In genomic region chr14:81591266-81591665, GRCh38 we compare ENCODE assay signal across 21 cellular contexts. TPM values are rescaled to one million over a fixed set of nuclear protein-coding genes. Genes with fewer than 3 reads are reported as not detected.
DNase-seq lines count a peak whose midpoint lies in the region; ATAC-seq, FAIRE-seq and TF ChIP-seq lines count a peak whose summit lies in the region.
"Had no signal": no experiment of that assay in that cellular context is flagged by ENCODE, and none has a peak within 500 bp of the region (broad histone marks: within the 10 kb centered on the region; RNA-seq: fewer than 3 reads in every experiment).

No MANE protein-coding gene starts in this region.

- H3K9ac ChIP-seq in H9 (ENCODE audit: extremely low read depth, insufficient read length, low read length) (no peak overlapping the region), H1 (replicated peaks in 1 of 4; ENCODE audit: extremely low read depth in 1 of 4, low read depth in 3 of 4, low read length in 3 of 4) (no peak overlapping the region)
- H3K9ac ChIP-seq: GM23248 had no signal

- H3K27me3 ChIP-seq in H9 (ENCODE audit: insufficient read depth, low read length) = no peaks in the 10 kb centered on the region
- no peaks in the 10 kb centered on the region for H3K27me3 ChIP-seq in H1 (replicated peaks in 1 of 4; ENCODE audit: control insufficient read depth in 3 of 4, extremely low read depth in 1 of 4, insufficient read depth in 3 of 4, low read length in 3 of 4)

- WGBS in H9 (ENCODE audit: extremely low coverage, insufficient read length, low lambda C conversion rate) = no CpG with 5 or more reads among the region's 3 CpGs
- WGBS in H1 (ENCODE audit: extremely low coverage in 1 of 2, insufficient coverage in 1 of 2, insufficient read length in 1 of 2, insufficient replicate concordance in 2 of 2, low coverage in 1 of 2, low lambda C conversion rate in 2 of 2, missing lambda C conversion rate in 1 of 2), 2 experiments = 65% methylated on average over 3 of the region's 3 CpGs; no CpG with 5 or more reads in 1 of the 2 experiments

- no peak for FAIRE-seq in H1 (lab: Jason Lieb, UNC)
- FAIRE-seq: A204.1, D721Med, G401.6, GM12891, GM19239 had no signal

- H2AFZ ChIP-seq in H9 (ENCODE audit: low read length) (no peak overlapping the region), H1 (ENCODE audit: low read length) (no peak overlapping the region)
- H2AFZ ChIP-seq: GM23248 had no signal

- TF ChIP-seq CTCF in H9 (conservative IDR thresholded peaks at IDR 0.05) = no peak
- no peak for TF ChIP-seq CTCF in WTC11 (IDR thresholded peaks at IDR 0.05)
- no peak for TF ChIP-seq CTCF in H1 (IDR thresholded peaks at IDR 0.05; ENCODE audit: control extremely low read depth in 1 of 3, insufficient read depth in 1 of 3, low read depth in 1 of 3, low read length in 3 of 3)

- no peak overlapping the region for H3K4me3 Mint-ChIP-seq in H9
- no peak overlapping the region for H3K4me3 Mint-ChIP-seq in WTC11
- H3K4me3 Mint-ChIP-seq: CD4-positive, alpha-beta T cell had no signal

- H3K27me3 Mint-ChIP-seq in H9 (ENCODE audit: low read depth) (no peaks in the 10 kb centered on the region; the same call in 1 of the 2 replicates), WTC11 (ENCODE audit: low read depth) (no peaks in the 10 kb centered on the region)

- no peaks in the 10 kb centered on the region for H3K36me3 ChIP-seq in H1 (ENCODE audit: control insufficient read depth in 2 of 4, insufficient read depth in 4 of 4, low read length in 3 of 4)

- H2BK12ac ChIP-seq in H9 (ENCODE audit: insufficient read length, low read depth, low read length) = no peak overlapping the region
- no peak overlapping the region for H2BK12ac ChIP-seq in H1 (ENCODE audit: low read depth, low read length)

- H3K4me3 ChIP-seq in H1 (ENCODE audit: extremely low read depth in 1 of 4, insufficient read depth in 2 of 4, low read depth in 3 of 4, low read length in 4 of 4) = no peak overlapping the region
- H3K4me3 ChIP-seq: GM23248 had no signal

- no peak overlapping the region for H3K27ac Mint-ChIP-seq in H9
- no peak overlapping the region for H3K27ac Mint-ChIP-seq in WTC11
- H3K27ac Mint-ChIP-seq: CD4-positive, alpha-beta T cell had no signal

- H3K4me1 ChIP-seq in H9 (ENCODE audit: insufficient read depth, low read length) = peaks cover 4% of the 10 kb centered on the region; the same call in 1 of the 2 replicates
- peaks cover 0 to 2% (median 0%) of the 10 kb centered on the region in 4 experiments; a peak in 1 of 7 replicates for H3K4me1 ChIP-seq in H1 (replicated peaks in 1 of 4; ENCODE audit: control insufficient read depth in 3 of 4, insufficient read depth in 4 of 4, low read length in 3 of 4)
- H3K4me1 ChIP-seq: Caco-2 had no signal

- H2BK15ac ChIP-seq in H9 (ENCODE audit: low read depth, low read length) (no peak overlapping the region), H1 (ENCODE audit: low read length) (no peak overlapping the region)

- H3K4ac ChIP-seq in H9 (ENCODE audit: low read depth, low read length) (no peak overlapping the region), H1 (replicated peaks; ENCODE audit: insufficient read length, low read depth, low read length) (no peak overlapping the region)

- no peak overlapping the region for H3K18ac ChIP-seq in H9 (ENCODE audit: insufficient read length, low read depth, low read length)
- H3K18ac ChIP-seq in H1 (ENCODE audit: extremely low read depth, low read length) = no peak overlapping the region; the same call in 1 of the 2 replicates

- no peak overlapping the region for H4K91ac ChIP-seq in H9 (ENCODE audit: insufficient read length, low read depth, low read length)
- no peak overlapping the region for H4K91ac ChIP-seq in H1 (replicated peaks; ENCODE audit: insufficient read length, low read length)

- H2BK5ac ChIP-seq in H9 (ENCODE audit: insufficient read length, low read length) (no peak overlapping the region), H1 (ENCODE audit: low read depth, low read length) (no peak overlapping the region)

- H3K4me2 ChIP-seq in H9 (ENCODE audit: insufficient read depth, insufficient read length, low read length) = no peak overlapping the region
- H3K4me2 ChIP-seq in H1 (ENCODE audit: insufficient read depth in 1 of 2, low read depth in 2 of 2, low read length in 2 of 2) = no peak overlapping the region

- H3K4me1 Mint-ChIP-seq in H9 (peaks cover 15 to 18% of the 10 kb centered on the region in 2 experiments), WTC11 (peaks cover 26% of the 10 kb centered on the region)

- H3K36me3 Mint-ChIP-seq in H9 (ENCODE audit: insufficient read depth in 1 of 3, low read depth in 3 of 3) (peaks cover 0 to 2% (median 0%) of the 10 kb centered on the region in 3 experiments; a peak in 1 of 7 replicates), WTC11 (no peaks in the 10 kb centered on the region)

- DNase-seq in H9 (no peak), WTC11 (ENCODE audit: low spot score) (no peak), H1 (ENCODE audit: low read depth in 1 of 2, low spot score in 2 of 2) (no peak), NCI-H1048 (lab: John Stamatoyannopoulos, UW) (no peak), AML-193 (lab: John Stamatoyannopoulos, UW) (no peak)
- no peak for DNase-seq in stimulated activated CD4-positive, alpha-beta T cell treated with anti-CD3 and anti-CD28 coated beads, Interleukin-4, amount 100 ng/mL, for 4 hours
- DNase-seq: ACHN; Caco-2; CD4-positive, alpha-beta T cell; GM23248; HCEC 1CT; IMR-90; KBM-7 had no signal

- H3K27ac ChIP-seq in H9 (ENCODE audit: insufficient read length, low read depth, low read length) = no peak overlapping the region
- no peak overlapping the region for H3K27ac ChIP-seq in H1 (ENCODE audit: low read depth, low read length)
- H3K27ac ChIP-seq: C4-2B, GM23248, HL-60 had no signal

- H2BK20ac ChIP-seq in H9 (ENCODE audit: low read depth, low read length, poor library complexity, severe bottlenecking) (no peak overlapping the region), H1 (ENCODE audit: low read length) (no peak overlapping the region)

- TF ChIP-seq POLR2A in H1 (IDR thresholded peaks at IDR 0.05; ENCODE audit: control extremely low read depth in 1 of 2, low read depth in 2 of 2, low read length in 2 of 2) = no peak

- H3K79me1 ChIP-seq in H9 (ENCODE audit: insufficient read depth, low read depth, low read length, poor library complexity, severe bottlenecking) (no peaks in the 10 kb centered on the region), H1 (ENCODE audit: low read depth, low read length) (no peaks in the 10 kb centered on the region)

- H4K5ac ChIP-seq in H9 (ENCODE audit: insufficient read length, low read depth, low read length) = no peak overlapping the region
- no peak overlapping the region for H4K5ac ChIP-seq in H1 (ENCODE audit: insufficient read length, low read depth, low read length)

- no peaks in the 10 kb centered on the region for H3K79me2 ChIP-seq in H9 (ENCODE audit: insufficient read depth, low read length)
- no peaks in the 10 kb centered on the region for H3K79me2 ChIP-seq in H1 (ENCODE audit: control insufficient read depth in 1 of 2, insufficient read depth in 2 of 2, low read length in 2 of 2)

- H2BK120ac ChIP-seq in H9 (ENCODE audit: low read depth, low read length, poor library complexity, severe bottlenecking) (no peak overlapping the region), H1 (replicated peaks; ENCODE audit: low read depth, low read length) (no peak overlapping the region)

- H2AK5ac ChIP-seq in H9 (ENCODE audit: insufficient read length, low read length) (no peak overlapping the region), H1 (ENCODE audit: low read depth, low read length) (no peak overlapping the region)

- H3K23ac ChIP-seq in H9 (ENCODE audit: insufficient read length, low read depth, low read length) (no peak overlapping the region), H1 (ENCODE audit: insufficient read length) (no peak overlapping the region)

- H3K56ac ChIP-seq in H9 (ENCODE audit: insufficient read length, low read depth, low read length) = no peak overlapping the region
- no peak overlapping the region for H3K56ac ChIP-seq in H1 (replicated peaks; ENCODE audit: insufficient read length, low read depth, low read length)

- no peaks in the 10 kb centered on the region for H3K23me2 ChIP-seq in H9 (ENCODE audit: insufficient read length, low read depth, low read length, poor library complexity, severe bottlenecking)
- H3K23me2 ChIP-seq in H1 (ENCODE audit: low read depth, low read length) = no peaks in the 10 kb centered on the region

- ATAC-seq in WTC11 (peak; percentile 57), GM21717 (IDR thresholded peaks at IDR 0.05; ENCODE audit: unreplicated experiment) (no peak)

- CTCF ChIA-PET in WTC11 (lab: Charles Lee) (interaction anchor here (1.0 kb wide), 1 partner anchor 26 kb away, joined by 4 read pairs; no protein-coding TSS in a partner anchor), H1 (lab: Charles Lee; ENCODE audit: partially characterized antibody) (interaction anchor here (1.0 to 4.3 kb wide), 3 partner anchors 16 to 34 kb away, joined by 3 to 15 read pairs (median 3); no protein-coding TSS in a partner anchor)

- H3T11ph ChIP-seq in H9 (ENCODE audit: low read length) = no peak overlapping the region

- H4K20me1 ChIP-seq in H9 (ENCODE audit: control insufficient read depth, insufficient read depth, insufficient read length) (no peaks in the 10 kb centered on the region), H1 (replicated peaks in 1 of 2; ENCODE audit: control insufficient read depth in 1 of 2, insufficient read depth in 2 of 2, low read length in 2 of 2) (no peaks in the 10 kb centered on the region)

- H3K9me3 Mint-ChIP-seq in H9 (no peaks in the 10 kb centered on the region; a peak in 1 of 5 replicates), WTC11 (no peaks in the 10 kb centered on the region; the same call in 1 of the 2 replicates)
- H3K9me3 Mint-ChIP-seq: CD4-positive, alpha-beta T cell had no signal

- peak overlapping the region; percentile 36; the same call in 1 of the 2 replicates for H3K14ac ChIP-seq in H9 (ENCODE audit: insufficient read depth, low read length)
- no peak overlapping the region for H3K14ac ChIP-seq in H1 (ENCODE audit: insufficient read length)

- H3K9me3 ChIP-seq in H9 (ENCODE audit: control insufficient read depth, low read depth, low read length) (no peaks in the 10 kb centered on the region), H1 (ENCODE audit: insufficient read depth in 2 of 2, low read depth in 1 of 2, low read length in 1 of 2) (no peaks in the 10 kb centered on the region)
- H3K9me3 ChIP-seq: Caco-2 had no signal

- no peak for TF ChIP-seq EP300 in H1 (IDR thresholded peaks at IDR 0.05; ENCODE audit: borderline replicate concordance in 1 of 2, low read depth in 2 of 2, low read length in 2 of 2)

- no peak overlapping the region for H4K8ac ChIP-seq in H9 (replicated peaks; ENCODE audit: insufficient read length, low read depth, low read length)
- no peak overlapping the region for H4K8ac ChIP-seq in H1 (ENCODE audit: extremely low read depth, insufficient read depth, low read length)

- no peak for TF ChIP-seq RAD21 in H1 (IDR thresholded peaks at IDR 0.05 in 1 of 2, conservative IDR thresholded peaks at IDR 0.05 in 1 of 2; ENCODE audit: low read depth in 2 of 2, low read length in 2 of 2)

- POLR2A ChIA-PET in WTC11 (lab: Charles Lee) (no interaction called here), H1 (lab: Charles Lee; ENCODE audit: partially characterized antibody) (no interaction called here)

RNA-seq across cellular contexts. Expression of gene SEL1L, which starts 57.6 kb away (rescaled TPM):
- total RNA-seq in H9 (2021) = 27.5 and 29.3 TPM in 2 replicates
- total RNA-seq in WTC11 (2021) = 24.6 to 29.1 TPM (median 28.7 TPM) in 3 replicates
- total RNA-seq in H1 (2021; fragmentation: NEBNext Ultra II Directional; extraction: Animal tissue kit (Norgen Biotek cat#: 25700)) = 34.9 and 35.5 TPM in 2 replicates
- polyA plus RNA-seq in H1 (2011; rRNA removed) = 3.5 and 4.3 TPM in 2 replicates
- 5.0 TPM for polyA plus RNA-seq in H1 (2011; cell fraction: cytosol; rRNA removed)
- 10.6 TPM for polyA plus RNA-seq in H1 (2011; cell fraction: nucleus; rRNA removed)
- polyA plus RNA-seq in H1 (2012, experiment 1 of 2) = 7.6 to 12.7 TPM (median 10.0 TPM) in 4 replicates
- polyA plus RNA-seq in H1 (2012, experiment 2 of 2) = 0.54 TPM
- 20.7 TPM for polyA plus RNA-seq in H1 (2013, experiment 1 of 2)
- polyA plus RNA-seq in H1 (2013, experiment 2 of 2) = 19.5 TPM
- polyA minus RNA-seq in H1 (2011; rRNA and poly(A)+ RNA removed) = 19.3 and 21.3 TPM in 2 replicates
- polyA minus RNA-seq in H1 (2011; cell fraction: cytosol; rRNA and poly(A)+ RNA removed) = 6.5 TPM
- polyA minus RNA-seq in H1 (2011; cell fraction: nucleus; rRNA and poly(A)+ RNA removed) = 26.6 TPM
